ENCODE assay signal across 8 cellular contexts in genomic region chr14:76876076-76876475, GRCh38. TPM values are rescaled to one million over a fixed set of nuclear protein-coding genes. Genes with fewer than 3 reads are reported as not detected.
DNase-seq lines count a peak whose midpoint lies in the region; ATAC-seq, FAIRE-seq and TF ChIP-seq lines count a peak whose summit lies in the region.

No MANE protein-coding gene starts in this region.

- H3K36me3 ChIP-seq in MM.1S (replicated peaks; ENCODE audit: insufficient read depth, low read length): no peaks in the 10 kb centered on the region
- no peaks in the 10 kb centered on the region for H3K36me3 ChIP-seq in SJCRH30
- H3K36me3 ChIP-seq in pancreas: no peaks in the 10 kb centered on the region

- no peaks in the 10 kb centered on the region for H3K4me1 ChIP-seq in MM.1S (ENCODE audit: low read length)
- H3K4me1 ChIP-seq in SJCRH30: no peaks in the 10 kb centered on the region
- no peaks in the 10 kb centered on the region for H3K4me1 ChIP-seq in pancreas

- no peaks in the 10 kb centered on the region for H3K79me2 ChIP-seq in MM.1S (ENCODE audit: low read length)

- intact Hi-C loops in pancreas (cut with DNase I): loop anchor here in 1 of 3 donors (5.0 kb wide), 1 partner anchor 196 kb away; no protein-coding TSS in a partner anchor

- ATAC-seq in pancreas: peak; percentile 86 to 96 (median 96)
- ATAC-seq in HG02938 (IDR thresholded peaks at IDR 0.05; ENCODE audit: unreplicated experiment): no peak
- ATAC-seq in GM18520 (IDR thresholded peaks at IDR 0.05; ENCODE audit: unreplicated experiment): no peak

- no peaks in the 10 kb centered on the region for H3K27me3 ChIP-seq in MM.1S (replicated peaks; ENCODE audit: insufficient read depth, low read length)
- no peaks in the 10 kb centered on the region for H3K27me3 ChIP-seq in SJCRH30
- H3K27me3 ChIP-seq in pancreas: no peaks in the 10 kb centered on the region

- peak; percentile 83 for DNase-seq in ELR (ENCODE audit: low read depth)
- DNase-seq in MM.1S: peak; percentile 37
- DNase-seq in SJCRH30: peak; percentile 63 to 81
- peak; percentile 44 for DNase-seq in activated naive CD4-positive, alpha-beta T cell treated with anti-CD3 and anti-CD28 coated beads, Interleukin-2, amount 50 U/mL, for 16 hours
- DNase-seq in glomerular endothelial cell (ENCODE audit: extremely low read depth, low read depth, low spot score): peak; percentile 39
- peak in 5 of 6 donors; percentile 45 to 74 (median 64) for DNase-seq in pancreas

- no peaks in the 10 kb centered on the region for H4K20me1 ChIP-seq in MM.1S (ENCODE audit: insufficient read depth, low read length)

- no peaks in the 10 kb centered on the region for H3F3A ChIP-seq in MM.1S (ENCODE audit: insufficient read depth, low read length)

- H3K9ac ChIP-seq in MM.1S (ENCODE audit: low read length): no peak overlapping the region

- peak; percentile 74 for TF ChIP-seq CTCF in MM.1S (IDR thresholded peaks at IDR 0.05; ENCODE audit: low read length)
- TF ChIP-seq CTCF in pancreas (IDR thresholded peaks at IDR 0.05): peak; percentile 69 to 90 (median 84)

- no peak overlapping the region for H2AFZ ChIP-seq in MM.1S (ENCODE audit: low read length)

- H3K27ac ChIP-seq in MM.1S (ENCODE audit: low read length): no peak overlapping the region
- no peak overlapping the region for H3K27ac ChIP-seq in SJCRH30
- no peak overlapping the region for H3K27ac ChIP-seq in pancreas

- H3K4me3 ChIP-seq in MM.1S (ENCODE audit: low read length) (no peak overlapping the region), SJCRH30 (no peak overlapping the region), pancreas (no peak overlapping the region)

- 56 to 57% methylated on average over 3 of the region's 3 CpGs for WGBS in pancreas, 2 donors

- H3K9me2 ChIP-seq in MM.1S (replicated peaks; ENCODE audit: insufficient read depth, low read length): no peaks in the 10 kb centered on the region

- no peak for FAIRE-seq in pancreas (lab: Jason Lieb, UNC)

- H3K9me3 ChIP-seq in MM.1S (replicated peaks; ENCODE audit: insufficient read depth, low read length) (no peaks in the 10 kb centered on the region), SJCRH30 (replicated peaks) (peaks cover 4% of the 10 kb centered on the region; the same call in 1 of the 2 replicates), pancreas (no peaks in the 10 kb centered on the region)

- no peak overlapping the region for H3K4me2 ChIP-seq in MM.1S (ENCODE audit: low read depth, low read length)

RNA-seq across cellular contexts. Expression of gene LRRC74A, which starts 49.9 kb away (rescaled TPM):
- total RNA-seq in SJCRH30 (2014; rRNA removed; shearing (Covaris generic)): not detected in 2 replicates
- total RNA-seq in glomerular endothelial cell: not detected in 2 replicates
- total RNA-seq in pancreas: not detected
- polyA plus RNA-seq in pancreas: under 1 TPM in 1 of 2 donors, not detected in 1; 0.07 TPM

Comparison
In these comparisons a context has a peak if more than half of its experiments do, and no peak if none do; other contexts are left out.
1. ATAC-seq: peak in pancreas (4 of 4); none in HG02938 (single experiment) and GM18520 (single experiment).
2. Peak in every context shown above with its lines, with median percentiles within 50 percentile points of each other: DNase-seq.